21 cellular contexts compared by ENCODE assay signal in the genomic region with DNA sequence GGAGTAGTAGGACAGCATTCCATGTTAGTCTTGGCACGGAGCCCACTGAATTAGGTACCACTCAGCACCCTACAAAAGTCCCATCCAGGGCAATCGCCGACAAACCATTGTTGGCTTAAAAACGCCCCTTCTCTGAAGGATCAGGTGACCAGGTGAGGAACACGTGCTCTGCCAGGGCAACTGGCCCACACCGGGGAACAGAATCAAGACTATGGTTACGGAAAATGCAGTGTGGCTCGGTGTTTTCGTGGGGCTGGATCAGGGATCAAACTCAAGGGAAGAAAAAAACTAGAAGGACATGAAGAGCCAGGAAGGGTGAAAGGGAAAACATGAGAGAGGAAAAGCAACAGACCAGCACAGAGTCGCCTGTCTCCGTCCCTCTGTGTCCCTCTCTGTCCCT.
DNase-seq lines count a peak whose midpoint lies in the region; ATAC-seq, FAIRE-seq and TF ChIP-seq lines count a peak whose summit lies in the region.
"Had no signal": no experiment of that assay in that cellular context is flagged by ENCODE, and none has a peak within 500 bp of the region (broad histone marks: within the 10 kb centered on the region; RNA-seq: fewer than 3 reads in every experiment).

No MANE protein-coding gene starts in this region.

- no peak overlapping the region for H2BK5ac ChIP-seq in H1 (ENCODE audit: low read depth, low read length)
- no peak overlapping the region for H2BK5ac ChIP-seq in neuronal stem cell (ENCODE audit: low read length)

- H3K14ac ChIP-seq in H1 (ENCODE audit: insufficient read length) (no peak overlapping the region), neuronal stem cell (ENCODE audit: low read length) (no peak overlapping the region)

- no peak overlapping the region for H3K4me3 ChIP-seq in left ventricle myocardium inferior
- no peak overlapping the region for H3K4me3 ChIP-seq in H1 (ENCODE audit: extremely low read depth in 1 of 4, insufficient read depth in 2 of 4, low read depth in 3 of 4, low read length in 4 of 4)
- H3K4me3 ChIP-seq in rectal smooth muscle tissue (ENCODE audit: low read length): no peak overlapping the region
- H3K4me3 ChIP-seq in neuronal stem cell (ENCODE audit: low read length in 2 of 2): no peak overlapping the region
- H3K4me3 ChIP-seq: stomach, upper lobe of left lung had no signal

- no peaks in the 10 kb centered on the region for H3K9me3 Mint-ChIP-seq in stimulated activated effector memory CD8-positive, alpha-beta T cell treated with anti-CD3 and anti-CD28 coated beads, Interleukin-12 subunit alpha, Interleukin-12 subunit beta, amount 100 ng/mL, for 72 hours
- H3K9me3 Mint-ChIP-seq: activated CD8-positive, alpha-beta T cell treated with anti-CD3 and anti-CD28 coated beads for 36 hours had no signal

- H2AK5ac ChIP-seq in H1 (ENCODE audit: low read depth, low read length): no peak overlapping the region
- H2AK5ac ChIP-seq in neuronal stem cell (ENCODE audit: low read depth, low read length): no peak overlapping the region

- no peak overlapping the region for H3K4me3 Mint-ChIP-seq in stimulated activated effector memory CD8-positive, alpha-beta T cell treated with anti-CD3 and anti-CD28 coated beads, Interleukin-12 subunit alpha, Interleukin-12 subunit beta, amount 100 ng/mL, for 72 hours
- H3K4me3 Mint-ChIP-seq: activated CD8-positive, alpha-beta T cell treated with anti-CD3 and anti-CD28 coated beads for 36 hours; activated naive CD8-positive, alpha-beta T cell treated with anti-CD3 and anti-CD28 coated beads, Interleukin-2, amount 10 ng/mL, durations not matched to agents 7 days and 5 days had no signal

- H3K9me3 ChIP-seq in left ventricle myocardium inferior (replicated peaks) (no peaks in the 10 kb centered on the region), H1 (ENCODE audit: insufficient read depth in 2 of 2, low read depth in 1 of 2, low read length in 1 of 2) (peaks cover 2 to 7% of the 10 kb centered on the region in 2 experiments; a peak in 3 of 4 replicates), neuronal stem cell (replicated peaks in 1 of 2; ENCODE audit: control insufficient read depth in 2 of 2, insufficient read depth in 1 of 2, low read depth in 1 of 2, low read length in 2 of 2) (no peaks in the 10 kb centered on the region)
- H3K9me3 ChIP-seq: upper lobe of left lung had no signal

- TF ChIP-seq CTCF in left ventricle myocardium inferior (IDR thresholded peaks at IDR 0.05; ENCODE audit: borderline replicate concordance) (no peak), H1 (IDR thresholded peaks at IDR 0.05; ENCODE audit: control extremely low read depth in 1 of 3, insufficient read depth in 1 of 3, low read depth in 1 of 3, low read length in 3 of 3) (no peak)

- H3K4ac ChIP-seq in H1 (replicated peaks; ENCODE audit: insufficient read length, low read depth, low read length) (no peak overlapping the region), neuronal stem cell (ENCODE audit: low read length) (no peak overlapping the region)

- DNase-seq in left ventricle myocardium inferior (no peak), left ventricle myocardium superior (no peak), H1 (ENCODE audit: low read depth in 1 of 2, low spot score in 2 of 2) (no peak), neuronal stem cell (ENCODE audit: low spot score) (no peak)
- no peak for DNase-seq in stimulated activated effector memory CD8-positive, alpha-beta T cell treated with anti-CD3 and anti-CD28 coated beads, Interleukin-12 subunit alpha, Interleukin-12 subunit beta, amount 100 ng/mL, for 72 hours (ENCODE audit: low spot score in 2 of 2)
- DNase-seq: activated CD4-positive, CD25-positive, alpha-beta regulatory T cell; activated CD8-positive, alpha-beta T cell treated with anti-CD3 and anti-CD28 coated beads for 36 hours; activated naive CD8-positive, alpha-beta T cell treated with anti-CD3 and anti-CD28 coated beads, Interleukin-2, amount 10 ng/mL, durations not matched to agents 7 days and 5 days; HCEC 1CT; Kasumi-1; mesendoderm; naive B cell; NCI-H1930; NCI-H446 treated with DMSO at 0.1 percent for 48 hours; SHP77 treated with DMSO at 0.1 percent for 48 hours; stomach; SW 1271; upper lobe of left lung had no signal

- H4K91ac ChIP-seq in H1 (replicated peaks; ENCODE audit: insufficient read length, low read length) (no peak overlapping the region), neuronal stem cell (ENCODE audit: low read depth, low read length, poor library complexity) (no peak overlapping the region)

- no peak for FAIRE-seq in H1 (lab: Jason Lieb, UNC)

- H3K4me1 ChIP-seq in left ventricle myocardium inferior (peaks cover 14% of the 10 kb centered on the region), H1 (replicated peaks in 1 of 4; ENCODE audit: control insufficient read depth in 3 of 4, insufficient read depth in 4 of 4, low read length in 3 of 4) (peaks cover 0 to 3% (median 0%) of the 10 kb centered on the region in 4 experiments; a peak in 1 of 7 replicates), rectal smooth muscle tissue (ENCODE audit: control insufficient read depth, insufficient read depth, low read length) (no peaks in the 10 kb centered on the region), neuronal stem cell (ENCODE audit: control insufficient read depth in 2 of 2, insufficient read depth in 1 of 2, low read depth in 1 of 2, low read length in 2 of 2) (peaks cover 0 to 3% of the 10 kb centered on the region in 2 donors)
- H3K4me1 ChIP-seq: stomach, upper lobe of left lung had no signal

- H3K9ac ChIP-seq in H1 (replicated peaks in 1 of 4; ENCODE audit: extremely low read depth in 1 of 4, low read depth in 3 of 4, low read length in 3 of 4): no peak overlapping the region
- no peak overlapping the region for H3K9ac ChIP-seq in rectal smooth muscle tissue (ENCODE audit: low read length)
- H3K9ac ChIP-seq in neuronal stem cell (ENCODE audit: low read depth, low read length, poor library complexity): no peak overlapping the region

- ATAC-seq in left ventricle myocardium superior (no peak), HG02798 (IDR thresholded peaks at IDR 0.05; ENCODE audit: poor library complexity, unreplicated experiment) (no peak)
- no peak for ATAC-seq in stimulated activated effector memory CD8-positive, alpha-beta T cell treated with anti-CD3 and anti-CD28 coated beads, Interleukin-12 subunit alpha, Interleukin-12 subunit beta, amount 100 ng/mL, for 72 hours
- ATAC-seq: activated CD8-positive, alpha-beta T cell treated with anti-CD3 and anti-CD28 coated beads for 36 hours had no signal

- TF ChIP-seq POLR2A in H1 (IDR thresholded peaks at IDR 0.05; ENCODE audit: control extremely low read depth in 1 of 2, low read depth in 2 of 2, low read length in 2 of 2): no peak

- H2BK20ac ChIP-seq in H1 (ENCODE audit: low read length): no peak overlapping the region

- no peak overlapping the region for H4K5ac ChIP-seq in H1 (ENCODE audit: insufficient read length, low read depth, low read length)

- H3K79me1 ChIP-seq in H1 (ENCODE audit: low read depth, low read length): no peaks in the 10 kb centered on the region
- no peaks in the 10 kb centered on the region for H3K79me1 ChIP-seq in neuronal stem cell (ENCODE audit: low read depth, low read length)

- H4K8ac ChIP-seq in H1 (ENCODE audit: extremely low read depth, insufficient read depth, low read length): no peak overlapping the region; the same call in 1 of the 2 replicates
- no peak overlapping the region for H4K8ac ChIP-seq in neuronal stem cell (ENCODE audit: low read depth, low read length)

- no peaks in the 10 kb centered on the region for H3K27me3 ChIP-seq in left ventricle myocardium inferior (ENCODE audit: low read depth)
- no peaks in the 10 kb centered on the region; a peak in 1 of 7 replicates for H3K27me3 ChIP-seq in H1 (replicated peaks in 1 of 4; ENCODE audit: control insufficient read depth in 3 of 4, extremely low read depth in 1 of 4, insufficient read depth in 3 of 4, low read length in 3 of 4)
- H3K27me3 ChIP-seq in rectal smooth muscle tissue (ENCODE audit: control insufficient read depth, insufficient read depth, low read length): no peaks in the 10 kb centered on the region
- peaks cover 0 to 3% (median 0%) of the 10 kb centered on the region in 3 experiments for H3K27me3 ChIP-seq in neuronal stem cell (ENCODE audit: control insufficient read depth in 3 of 3, insufficient read depth in 3 of 3, low read depth in 1 of 3, low read length in 3 of 3)
- H3K27me3 ChIP-seq: stomach, upper lobe of left lung had no signal

- no peak for TF ChIP-seq EP300 in H1 (IDR thresholded peaks at IDR 0.05; ENCODE audit: borderline replicate concordance in 1 of 2, low read depth in 2 of 2, low read length in 2 of 2)

- H3K36me3 ChIP-seq in left ventricle myocardium inferior (no peaks in the 10 kb centered on the region), H1 (ENCODE audit: control insufficient read depth in 2 of 4, insufficient read depth in 4 of 4, low read length in 3 of 4) (0 out of 8 replicates have a peak, but pooled peaks cover 0 to 2% (median 0%) of the 10 kb centered on the region in 4 experiments), rectal smooth muscle tissue (ENCODE audit: control insufficient read depth, insufficient read depth, low read length) (no peaks in the 10 kb centered on the region), neuronal stem cell (replicated peaks in 1 of 2; ENCODE audit: control insufficient read depth in 2 of 2, insufficient read depth in 2 of 2, low read length in 2 of 2) (no peaks in the 10 kb centered on the region)
- H3K36me3 ChIP-seq: stomach, upper lobe of left lung had no signal

- no peak overlapping the region for H3K27ac Mint-ChIP-seq in stimulated activated effector memory CD8-positive, alpha-beta T cell treated with anti-CD3 and anti-CD28 coated beads, Interleukin-12 subunit alpha, Interleukin-12 subunit beta, amount 100 ng/mL, for 72 hours
- H3K27ac Mint-ChIP-seq: activated CD8-positive, alpha-beta T cell treated with anti-CD3 and anti-CD28 coated beads for 36 hours; activated naive CD8-positive, alpha-beta T cell treated with anti-CD3 and anti-CD28 coated beads, Interleukin-2, amount 10 ng/mL, durations not matched to agents 7 days and 5 days had no signal

- TF ChIP-seq RAD21 in H1 (IDR thresholded peaks at IDR 0.05 in 1 of 2, conservative IDR thresholded peaks at IDR 0.05 in 1 of 2; ENCODE audit: low read depth in 2 of 2, low read length in 2 of 2): no peak

- intact Hi-C loops in left ventricle myocardium inferior (cut with micrococcal nuclease) (no loop called here), left ventricle myocardium superior (cut with micrococcal nuclease) (no loop called here)

- H3K23ac ChIP-seq in H1 (ENCODE audit: insufficient read length) (no peak overlapping the region), neuronal stem cell (ENCODE audit: low read depth, low read length, poor library complexity) (no peak overlapping the region)

- H3K23me2 ChIP-seq in H1 (ENCODE audit: low read depth, low read length): no peaks in the 10 kb centered on the region

- no peak overlapping the region for H2BK120ac ChIP-seq in H1 (replicated peaks; ENCODE audit: low read depth, low read length)
- no peak overlapping the region for H2BK120ac ChIP-seq in neuronal stem cell (ENCODE audit: low read depth, low read length)

- H2BK15ac ChIP-seq in H1 (ENCODE audit: low read length) (no peak overlapping the region), neuronal stem cell (ENCODE audit: low read length) (no peak overlapping the region)

- H2AFZ ChIP-seq in H1 (ENCODE audit: low read length) (peak overlapping the region; percentile 30; the same call in 1 of the 2 replicates), neuronal stem cell (ENCODE audit: low read length) (no peak overlapping the region)

- H3K18ac ChIP-seq in H1 (ENCODE audit: extremely low read depth, low read length): no peak overlapping the region
- no peak overlapping the region for H3K18ac ChIP-seq in neuronal stem cell (ENCODE audit: low read length)

- 90% methylated on average over 11 of the region's 11 CpGs; no CpG with 5 or more reads in 1 of the 2 experiments for WGBS in H1 (ENCODE audit: extremely low coverage in 1 of 2, insufficient coverage in 1 of 2, insufficient read length in 1 of 2, insufficient replicate concordance in 2 of 2, low coverage in 1 of 2, low lambda C conversion rate in 2 of 2, missing lambda C conversion rate in 1 of 2), 2 experiments
- WGBS in neuronal stem cell (ENCODE audit: extremely low coverage in 2 of 2, insufficient read length in 2 of 2, insufficient replicate concordance in 1 of 2), 2 donors: no CpG with 5 or more reads among the region's 11 CpGs

- no peak overlapping the region for H3K56ac ChIP-seq in H1 (replicated peaks; ENCODE audit: insufficient read length, low read depth, low read length)

- H3K4me2 ChIP-seq in H1 (ENCODE audit: insufficient read depth in 1 of 2, low read depth in 2 of 2, low read length in 2 of 2) (no peak overlapping the region), neuronal stem cell (ENCODE audit: insufficient read depth, low read length, poor library complexity, severe bottlenecking) (no peak overlapping the region)

- H3K4me1 Mint-ChIP-seq in stimulated activated effector memory CD8-positive, alpha-beta T cell treated with anti-CD3 and anti-CD28 coated beads, Interleukin-12 subunit alpha, Interleukin-12 subunit beta, amount 100 ng/mL, for 72 hours: peaks cover 6% of the 10 kb centered on the region

- no peaks in the 10 kb centered on the region for H4K20me1 ChIP-seq in H1 (replicated peaks in 1 of 2; ENCODE audit: control insufficient read depth in 1 of 2, insufficient read depth in 2 of 2, low read length in 2 of 2)

- no peaks in the 10 kb centered on the region for H3K79me2 ChIP-seq in H1 (ENCODE audit: control insufficient read depth in 1 of 2, insufficient read depth in 2 of 2, low read length in 2 of 2)

- POLR2A ChIA-PET in H1 (lab: Charles Lee; ENCODE audit: partially characterized antibody): no interaction called here

- CTCF ChIA-PET in H1 (lab: Charles Lee; ENCODE audit: partially characterized antibody): no interaction called here

- no peak overlapping the region for H2BK12ac ChIP-seq in H1 (ENCODE audit: low read depth, low read length)
- no peak overlapping the region for H2BK12ac ChIP-seq in neuronal stem cell (ENCODE audit: low read length)

- no peaks in the 10 kb centered on the region for H3K36me3 Mint-ChIP-seq in stimulated activated effector memory CD8-positive, alpha-beta T cell treated with anti-CD3 and anti-CD28 coated beads, Interleukin-12 subunit alpha, Interleukin-12 subunit beta, amount 100 ng/mL, for 72 hours
- H3K36me3 Mint-ChIP-seq: activated naive CD8-positive, alpha-beta T cell treated with anti-CD3 and anti-CD28 coated beads, Interleukin-2, amount 10 ng/mL, durations not matched to agents 7 days and 5 days; naive B cell had no signal

- peak overlapping the region; percentile 71 for H3K27ac ChIP-seq in left ventricle myocardium inferior (replicated peaks)
- H3K27ac ChIP-seq in H1 (ENCODE audit: low read depth, low read length): no peak overlapping the region
- peak overlapping the region; percentile 42 for H3K27ac ChIP-seq in rectal smooth muscle tissue (ENCODE audit: low read depth, low read length)
- no peak overlapping the region for H3K27ac ChIP-seq in neuronal stem cell (replicated peaks; ENCODE audit: low read length)
- H3K27ac ChIP-seq: C4-2B had no signal

Comparison
In these comparisons a context has a peak if more than half of its experiments do, and no peak if none do; other contexts are left out.
1. H3K27ac ChIP-seq: peak in left ventricle myocardium inferior (single experiment) and rectal smooth muscle tissue (single experiment); none in H1 (single experiment) and neuronal stem cell (single experiment).